In genomic region chr18:60599267-60599666, GRCh38 we compare ENCODE assay signal across 15 cellular contexts.
A peak's percentile ranks its signal among the peaks of the same experiment; 100 is the strongest.
DNase-seq lines count a peak whose midpoint lies in the region; ATAC-seq and TF ChIP-seq lines count a peak whose summit lies in the region.
"Had no signal": no experiment of that assay in that cellular context is flagged by ENCODE, and none has a peak within 500 bp of the region (broad histone marks: within the 10 kb centered on the region; RNA-seq: fewer than 3 reads in every experiment).

No MANE protein-coding gene starts in this region.

- POLR2A ChIA-PET in OCI-LY7 (lab: Charles Lee), result no interaction called here

- H3K27ac ChIP-seq in OCI-LY7 (ENCODE audit: low read depth, low read length, poor library complexity, severe bottlenecking), result no peak overlapping the region
- H3K27ac ChIP-seq: ovary, upper lobe of right lung had no signal

- TF ChIP-seq CTCF in GM13976 (IDR thresholded peaks at IDR 0.05; ENCODE audit: borderline replicate concordance, control extremely low read depth, extremely low read depth, insufficient read depth, missing control alignments) (no peak), OCI-LY7 (conservative IDR thresholded peaks at IDR 0.05; ENCODE audit: low read length) (no peak)

- no peaks in the 10 kb centered on the region for H3K9me3 ChIP-seq in OCI-LY7 (ENCODE audit: low read length)
- H3K9me3 ChIP-seq: ovary, upper lobe of right lung had no signal

- no peaks in the 10 kb centered on the region for H4K20me1 ChIP-seq in OCI-LY7 (ENCODE audit: insufficient read depth, low read length)

- no peaks in the 10 kb centered on the region for H3K36me3 ChIP-seq in OCI-LY7 (ENCODE audit: insufficient read depth, low read length)
- H3K36me3 ChIP-seq: ovary, upper lobe of right lung had no signal

- BruUV-seq in OCI-LY7 (replicated peaks; lab: Mats Ljungman, UMichigan), result no TSS peak

- DNase-seq in GM13976 (ENCODE audit: low spot score) (peak; percentile 4), OCI-LY7 (ENCODE audit: low spot score) (no peak), NCI-H128 (lab: John Stamatoyannopoulos, UW; ENCODE audit: unreplicated experiment) (no peak)
- DNase-seq: activated naive CD4-positive, alpha-beta T cell treated with anti-CD3 and anti-CD28 coated beads, Interleukin-2, amount 50 U/mL, for 16 hours; central memory CD4-positive, alpha-beta T cell; erythroblast; mesenchymal stem cell; NCI-H2171; ovary; upper lobe of right lung had no signal

- H3K4me3 ChIP-seq in OCI-LY7 (ENCODE audit: low read depth, low read length, poor library complexity, severe bottlenecking), result no peak overlapping the region
- H3K4me3 ChIP-seq: ovary, upper lobe of right lung had no signal

- H3K4me2 ChIP-seq in OCI-LY7 (ENCODE audit: low read length), result no peak overlapping the region

- H3K4me1 ChIP-seq in OCI-LY7 (ENCODE audit: insufficient read depth, low read length, poor library complexity, severe bottlenecking), result no peaks in the 10 kb centered on the region
- H3K4me1 ChIP-seq: upper lobe of right lung had no signal

- CTCF ChIA-PET in OCI-LY7 (lab: Charles Lee; ENCODE audit: unreplicated experiment), result no interaction called here

- H3K79me2 ChIP-seq in OCI-LY7 (ENCODE audit: insufficient read depth, low read depth, low read length), result no peaks in the 10 kb centered on the region

- intact Hi-C loops in OCI-LY7 (cut with micrococcal nuclease; ENCODE audit: unreplicated experiment), result no loop called here

- ATAC-seq in GM19397 (IDR thresholded peaks at IDR 0.05; ENCODE audit: unreplicated experiment), result peak; percentile 92
- peak; percentile 93 for ATAC-seq in HG02678 (IDR thresholded peaks at IDR 0.05; ENCODE audit: unreplicated experiment)
- peak; percentile 97 for ATAC-seq in HG03196 (IDR thresholded peaks at IDR 0.05; ENCODE audit: unreplicated experiment)
- ATAC-seq in GM19455 (IDR thresholded peaks at IDR 0.05; ENCODE audit: unreplicated experiment), result no peak
- ATAC-seq in SK-N-SH treated with all-trans-retinoic acid at 6 μM for 48 hours, result no peak
- ATAC-seq: upper lobe of right lung had no signal

- in situ Hi-C loops in GM13976 (cut with MboI; ENCODE audit: low sequenced_read_pairs, unreplicated experiment), result no loop called here

- no peaks in the 10 kb centered on the region for H3K9me2 ChIP-seq in OCI-LY7 (ENCODE audit: insufficient read depth, low read length)

- H2AFZ ChIP-seq in OCI-LY7 (ENCODE audit: low read length), result no peak overlapping the region

TF ChIP-seq in SK-N-SH treated with all-trans-retinoic acid at 6 μM for 48 hours, 23 proteins besides CTCF, POLR2A, EP300 and RAD21:
- TF ChIP-seq CSRNP3 (CRISPR knock-in tag; IDR thresholded peaks at IDR 0.05) (no peak), ZNF565 (CRISPR knock-in tag; conservative IDR thresholded peaks at IDR 0.05; ENCODE audit: low read depth) (no peak), TOX (CRISPR knock-in tag; IDR thresholded peaks at IDR 0.05; ENCODE audit: borderline replicate concordance) (no peak), ARNTL (CRISPR knock-in tag; IDR thresholded peaks at IDR 0.05; ENCODE audit: borderline replicate concordance, low read depth) (no peak), ZFP30 (CRISPR knock-in tag; IDR thresholded peaks at IDR 0.05) (no peak), ZFP3 (CRISPR knock-in tag; IDR thresholded peaks at IDR 0.05) (no peak), ZNF8 (CRISPR knock-in tag; IDR thresholded peaks at IDR 0.05) (no peak), ZC3H10 (CRISPR knock-in tag; IDR thresholded peaks at IDR 0.05) (no peak), BACH2 (CRISPR knock-in tag; IDR thresholded peaks at IDR 0.05; ENCODE audit: borderline replicate concordance) (no peak)
TF ChIP-seq in SK-N-SH treated with all-trans-retinoic acid at 6 μM for 48 hours: peak in this region for 0.

Comparison
In these comparisons a context has a peak if more than half of its experiments do, and no peak if none do; other contexts are left out.
1. ATAC-seq: peak in GM19397 (single experiment), HG02678 (single experiment) and HG03196 (single experiment); none in GM19455 (single experiment) and SK-N-SH treated with all-trans-retinoic acid at 6 μM for 48 hours (single experiment).